In genomic region chr1:2049517-2050481, GRCh38 we compare ENCODE assay signal across 1 cellular context.
TF ChIP-seq lines count a peak whose summit lies in the region.

Gene PRKCZ (plus strand): TSS chr1:2050411. CDS start chr1:2050631, 220 bp downstream.

TF ChIP-seq in HepG2, 621 proteins besides CTCF, POLR2A, EP300 and RAD21 (continues in another document):
- TF ChIP-seq ZNF142 (CRISPR knock-in tag; IDR thresholded peaks at IDR 0.05) (peak; percentile 40; the same call in 1 of the 2 replicates), ELK4 (CRISPR knock-in tag; IDR thresholded peaks at IDR 0.05; ENCODE audit: borderline replicate concordance) (no peak), ZNF362 (CRISPR knock-in tag; IDR thresholded peaks at IDR 0.05; ENCODE audit: borderline replicate concordance) (peak; percentile 32; the same call in 1 of the 2 replicates), ZNF205 (CRISPR knock-in tag; IDR thresholded peaks at IDR 0.05) (no peak; the same call in 1 of the 2 replicates), KDM5B (CRISPR knock-in tag; IDR thresholded peaks at IDR 0.05; ENCODE audit: borderline replicate concordance) (peak; percentile 87), FUBP1 (CRISPR knock-in tag; IDR thresholded peaks at IDR 0.05; ENCODE audit: borderline replicate concordance) (0 out of 2 replicates have a peak, but pooled peaks have one; percentile 60), TEAD3 (CRISPR knock-in tag; optimal IDR thresholded peaks at IDR 0.05; ENCODE audit: borderline replicate concordance) (no peak), NFKB2 (CRISPR knock-in tag; IDR thresholded peaks at IDR 0.05; ENCODE audit: borderline replicate concordance) (peak; percentile 89), TMF1 (CRISPR knock-in tag; IDR thresholded peaks at IDR 0.05; ENCODE audit: low read depth) (0 out of 2 replicates have a peak, but pooled peaks have one; percentile 38), RORA (CRISPR knock-in tag; IDR thresholded peaks at IDR 0.05) (no peak), XRCC5 (optimal IDR thresholded peaks at IDR 0.05; ENCODE audit: low read length) (peak; percentile 52), ZNF446 (CRISPR knock-in tag; IDR thresholded peaks at IDR 0.05) (no peak), SIX4 (CRISPR knock-in tag; IDR thresholded peaks at IDR 0.05) (no peak), ZNF562 (CRISPR knock-in tag; IDR thresholded peaks at IDR 0.05; ENCODE audit: borderline replicate concordance) (no peak), CREM (IDR thresholded peaks at IDR 0.05) (0 out of 2 replicates have a peak, but pooled peaks have one; percentile 13), CREM (CRISPR knock-in tag; IDR thresholded peaks at IDR 0.05) (no peak), HINFP (CRISPR knock-in tag; IDR thresholded peaks at IDR 0.05; ENCODE audit: low read depth) (peak; percentile 98), E2F5 (CRISPR knock-in tag; conservative IDR thresholded peaks at IDR 0.05) (no peak), ZNF367 (CRISPR knock-in tag; IDR thresholded peaks at IDR 0.05; ENCODE audit: borderline replicate concordance) (no peak), GABPA (IDR thresholded peaks at IDR 0.05; ENCODE audit: low read depth, low read length) (no peak), GABPA (CRISPR knock-in tag; IDR thresholded peaks at IDR 0.05; ENCODE audit: low read depth) (no peak), CBX2 (IDR thresholded peaks at IDR 0.05; ENCODE audit: low read depth, low read length) (no peak), CBX2 (CRISPR knock-in tag; IDR thresholded peaks at IDR 0.05; ENCODE audit: low read depth) (no peak), CC2D1A (CRISPR knock-in tag; IDR thresholded peaks at IDR 0.05) (no peak), SNRNP70 (IDR thresholded peaks at IDR 0.05; ENCODE audit: low read depth, low read length) (no peak), ZMYM4 (CRISPR knock-in tag; IDR thresholded peaks at IDR 0.05) (no peak; the same call in 1 of the 2 replicates), MTERF4 (CRISPR knock-in tag; IDR thresholded peaks at IDR 0.05) (0 out of 2 replicates have a peak, but pooled peaks have one; percentile 30), MEIS2 (CRISPR knock-in tag; IDR thresholded peaks at IDR 0.05) (no peak; the same call in 1 of the 2 replicates), MAF1 (CRISPR knock-in tag; IDR thresholded peaks at IDR 0.05; ENCODE audit: borderline replicate concordance) (0 out of 2 replicates have a peak, but pooled peaks have one; percentile 42), ZNF615 (CRISPR knock-in tag; IDR thresholded peaks at IDR 0.05; ENCODE audit: borderline replicate concordance) (no peak), MNT (IDR thresholded peaks at IDR 0.05) (no peak), TRIM22 (IDR thresholded peaks at IDR 0.05) (no peak), ZNF589 (CRISPR knock-in tag; conservative IDR thresholded peaks at IDR 0.05) (no peak), ZFP36 (IDR thresholded peaks at IDR 0.05; ENCODE audit: borderline replicate concordance, low read depth, low read length, partially characterized antibody) (no peak), PAX8 (CRISPR knock-in tag; IDR thresholded peaks at IDR 0.05; ENCODE audit: borderline replicate concordance) (no peak), LRRFIP1 (CRISPR knock-in tag; conservative IDR thresholded peaks at IDR 0.05) (no peak), KAT7 (CRISPR knock-in tag; IDR thresholded peaks at IDR 0.05; ENCODE audit: borderline replicate concordance) (no peak), NFKBIZ (CRISPR knock-in tag; IDR thresholded peaks at IDR 0.05) (no peak), MATR3 (CRISPR knock-in tag; IDR thresholded peaks at IDR 0.05) (no peak), SMARCE1 (IDR thresholded peaks at IDR 0.05; ENCODE audit: borderline replicate concordance) (no peak), HHEX (CRISPR knock-in tag; IDR thresholded peaks at IDR 0.05) (no peak), ZNF878 (CRISPR knock-in tag; IDR thresholded peaks at IDR 0.05) (no peak), SYNCRIP (IDR thresholded peaks at IDR 0.05; ENCODE audit: insufficient read depth, low read depth, low read length) (no peak), TOE1 (CRISPR knock-in tag; IDR thresholded peaks at IDR 0.05) (no peak), NR2F2 (IDR thresholded peaks at IDR 0.05; ENCODE audit: borderline replicate concordance, low read depth) (peak; percentile 64; the same call in 1 of the 2 replicates), ZNF556 (CRISPR knock-in tag; IDR thresholded peaks at IDR 0.05; ENCODE audit: borderline replicate concordance) (no peak)
